18 cellular contexts compared by ENCODE assay signal in genomic region chr11:59222464-59223065, GRCh38. TPM values are rescaled to one million over a fixed set of nuclear protein-coding genes. Genes with fewer than 3 reads are reported as not detected.
DNase-seq lines count a peak whose midpoint lies in the region; ATAC-seq and TF ChIP-seq lines count a peak whose summit lies in the region.
"Had no signal": no experiment of that assay in that cellular context is flagged by ENCODE, and none has a peak within 500 bp of the region (broad histone marks: within the 10 kb centered on the region; RNA-seq: fewer than 3 reads in every experiment).

No MANE protein-coding gene starts in this region.

- no peak overlapping the region for H3K27ac Mint-ChIP-seq in activated CD4-positive, alpha-beta memory T cell treated with anti-CD3 and anti-CD28 coated beads for 36 hours
- H3K27ac Mint-ChIP-seq in naive thymus-derived CD8-positive, alpha-beta T cell = peak overlapping the region in 1 of 10 donors; percentile 71
- H3K27ac Mint-ChIP-seq: H9 had no signal

- no peak for TF ChIP-seq EP300 in upper lobe of left lung (IDR thresholded peaks at IDR 0.05)

- POLR2A ChIA-PET in activated CD4-positive, alpha-beta memory T cell treated with anti-CD3 and anti-CD28 coated beads for 36 hours (lab: Charles Lee) = no interaction called here
- POLR2A ChIA-PET in naive thymus-derived CD8-positive, alpha-beta T cell (lab: Charles Lee) = no interaction called here

- H3K27me3 ChIP-seq in lower lobe of right lung (ENCODE audit: low read depth) (no peaks in the 10 kb centered on the region), upper lobe of left lung (no peaks in the 10 kb centered on the region)
- H3K27me3 ChIP-seq: breast epithelium, right atrium auricular region had no signal

- no peaks in the 10 kb centered on the region for H3K36me3 ChIP-seq in lower lobe of right lung
- no peaks in the 10 kb centered on the region for H3K36me3 ChIP-seq in upper lobe of left lung
- H3K36me3 ChIP-seq: breast epithelium, right atrium auricular region had no signal

- peak overlapping the region; percentile 68 for H3K27ac ChIP-seq in lower lobe of right lung
- peak overlapping the region; percentile 56 to 79 (median 62) for H3K27ac ChIP-seq in upper lobe of left lung
- H3K27ac ChIP-seq: VCaP had no signal

- 58 to 70% methylated on average over 2 of the region's 2 CpGs for WGBS in upper lobe of left lung, 2 donors

- no peak for TF ChIP-seq CTCF in lower lobe of right lung (IDR thresholded peaks at IDR 0.05)
- no peak for TF ChIP-seq CTCF in upper lobe of left lung (IDR thresholded peaks at IDR 0.05)

- no peak overlapping the region for H3K4me3 Mint-ChIP-seq in activated CD4-positive, alpha-beta memory T cell treated with anti-CD3 and anti-CD28 coated beads for 36 hours
- no peak overlapping the region for H3K4me3 Mint-ChIP-seq in naive thymus-derived CD8-positive, alpha-beta T cell
- H3K4me3 Mint-ChIP-seq: H9, neural crest cell had no signal

- ATAC-seq in lower lobe of right lung = peak; percentile 59 to 64
- peak; percentile 30 to 57 for ATAC-seq in upper lobe of left lung (ENCODE audit: low FRiP score in 2 of 2)
- no peak for ATAC-seq in naive thymus-derived CD8-positive, alpha-beta T cell
- ATAC-seq: left ventricle myocardium superior had no signal

- no peaks in the 10 kb centered on the region for H3K27me3 Mint-ChIP-seq in activated CD4-positive, alpha-beta memory T cell treated with anti-CD3 and anti-CD28 coated beads for 36 hours
- H3K27me3 Mint-ChIP-seq in naive thymus-derived CD8-positive, alpha-beta T cell = peaks cover 0 to 10% (median 4%) of the 10 kb centered on the region in 5 donors

- H3K4me1 ChIP-seq in lower lobe of right lung (peaks cover 45% of the 10 kb centered on the region), upper lobe of left lung (peaks cover 13 to 35% (median 22%) of the 10 kb centered on the region in 4 donors)
- H3K4me1 ChIP-seq: breast epithelium had no signal

- DNase-seq in Kasumi-1 (lab: John Stamatoyannopoulos, UW) = peak; percentile 34 to 41
- DNase-seq in SIG-M5 treated with dmso at 0.1 percent for 504 hours (lab: John Stamatoyannopoulos, UW; ENCODE audit: unreplicated experiment) = peak; percentile 82
- no peak for DNase-seq in lower lobe of right lung
- no peak for DNase-seq in upper lobe of left lung
- no peak for DNase-seq in activated CD4-positive, alpha-beta memory T cell treated with anti-CD3 and anti-CD28 coated beads for 36 hours
- no peak for DNase-seq in activated CD4-positive, CD25-positive, alpha-beta regulatory T cell treated with anti-CD3 and anti-CD28 coated beads, Interleukin-2, amount 50 U/mL, for 72 hours
- no peak for DNase-seq in naive thymus-derived CD8-positive, alpha-beta T cell
- DNase-seq: activated CD8-positive, alpha-beta memory T cell treated with anti-CD3 and anti-CD28 coated beads, Interleukin-2, amount 50 U/mL, for 4 hours; activated naive CD4-positive, alpha-beta T cell; H9; left ventricle myocardium superior; NCI-H1092; stimulated activated naive CD4-positive, alpha-beta T cell had no signal

- H3K4me1 Mint-ChIP-seq in activated CD4-positive, alpha-beta memory T cell treated with anti-CD3 and anti-CD28 coated beads for 36 hours (ENCODE audit: low read depth) = peaks cover 7% of the 10 kb centered on the region
- H3K4me1 Mint-ChIP-seq in naive thymus-derived CD8-positive, alpha-beta T cell = peaks cover 0 to 62% (median 0%) of the 10 kb centered on the region in 4 donors
- H3K4me1 Mint-ChIP-seq: H9, neural crest cell had no signal

- no peaks in the 10 kb centered on the region for H3K9me3 Mint-ChIP-seq in activated CD4-positive, alpha-beta memory T cell treated with anti-CD3 and anti-CD28 coated beads for 36 hours
- no peaks in the 10 kb centered on the region for H3K9me3 Mint-ChIP-seq in naive thymus-derived CD8-positive, alpha-beta T cell
- H3K9me3 Mint-ChIP-seq: neural crest cell had no signal

- peak in 1 of 4 donors; percentile 37 for TF ChIP-seq POLR2A in upper lobe of left lung (IDR thresholded peaks at IDR 0.05)

- intact Hi-C loops in lower lobe of right lung (cut with DNase I) = no loop called here
- intact Hi-C loops in activated CD4-positive, alpha-beta memory T cell treated with anti-CD3 and anti-CD28 coated beads for 36 hours (cut with micrococcal nuclease) = no loop called here

- H3K4me3 ChIP-seq in lower lobe of right lung = no peak overlapping the region
- no peak overlapping the region for H3K4me3 ChIP-seq in upper lobe of left lung
- H3K4me3 ChIP-seq: breast epithelium, right atrium auricular region had no signal

- no peaks in the 10 kb centered on the region for H3K36me3 Mint-ChIP-seq in activated CD4-positive, alpha-beta memory T cell treated with anti-CD3 and anti-CD28 coated beads for 36 hours
- H3K36me3 Mint-ChIP-seq in naive thymus-derived CD8-positive, alpha-beta T cell = no peaks in the 10 kb centered on the region

- H3K9me3 ChIP-seq in lower lobe of right lung = no peaks in the 10 kb centered on the region
- H3K9me3 ChIP-seq in upper lobe of left lung = no peaks in the 10 kb centered on the region
- H3K9me3 ChIP-seq: breast epithelium, right atrium auricular region had no signal

- CTCF ChIA-PET in activated CD4-positive, alpha-beta memory T cell treated with anti-CD3 and anti-CD28 coated beads for 36 hours (lab: Charles Lee) = interaction anchor here (0.7 to 3.4 kb wide), 3 partner anchors 37 to 1111 kb away, joined by 3 to 12 read pairs (median 11); partner anchors contain the start of gene DTX4

RNA-seq across cellular contexts. Expression of gene MPEG1, which starts 9.8 kb away (rescaled TPM):
- total RNA-seq in lower lobe of right lung = 48.9 TPM
- 10 to 100 TPM in 5 of 6 donors, 1 to 10 TPM in 1; 5.5 to 59.2 (median 25.1) TPM for total RNA-seq in upper lobe of left lung
- not detected for total RNA-seq in activated CD4-positive, alpha-beta memory T cell treated with anti-CD3 and anti-CD28 coated beads for 36 hours
- 1 to 10 TPM; 5.7 to 5.9 TPM for total RNA-seq in naive thymus-derived CD8-positive, alpha-beta T cell
- under 1 TPM in 2 of 3 donors, not detected in 1; 0.30 to 0.44 TPM for polyA plus RNA-seq in naive thymus-derived CD8-positive, alpha-beta T cell
- total RNA-seq: Daoy, H9, neural crest cell had no signal

RNA-seq across cellular contexts. Expression of gene DTX4, which starts 50.6 kb away (rescaled TPM):
- total RNA-seq in lower lobe of right lung = 51.7 TPM
- 10 to 100 TPM; 33.4 to 58.7 (median 48.5) TPM for total RNA-seq in upper lobe of left lung
- total RNA-seq in activated CD4-positive, alpha-beta memory T cell treated with anti-CD3 and anti-CD28 coated beads for 36 hours = under 1 TPM; 0.05 to 0.07 TPM
- 1 to 10 TPM; 3.3 to 3.5 TPM for total RNA-seq in naive thymus-derived CD8-positive, alpha-beta T cell
- under 1 TPM; 0.02 to 0.64 (median 0.14) TPM for polyA plus RNA-seq in naive thymus-derived CD8-positive, alpha-beta T cell
- total RNA-seq: Daoy had no signal

Comparison
In these comparisons a context has a peak if more than half of its experiments do, and no peak if none do; other contexts are left out.
1. DNase-seq: peak in Kasumi-1 (2 of 2) and SIG-M5 treated with dmso at 0.1 percent for 504 hours (single experiment); none in lower lobe of right lung (single experiment), upper lobe of left lung (0 of 2), activated CD4-positive, alpha-beta memory T cell treated with anti-CD3 and anti-CD28 coated beads for 36 hours (single experiment), activated CD4-positive, CD25-positive, alpha-beta regulatory T cell treated with anti-CD3 and anti-CD28 coated beads, Interleukin-2, amount 50 U/mL, for 72 hours (single experiment) and naive thymus-derived CD8-positive, alpha-beta T cell (0 of 10).
2. ATAC-seq: peak in lower lobe of right lung (2 of 2) and upper lobe of left lung (2 of 2); none in naive thymus-derived CD8-positive, alpha-beta T cell (0 of 2).
3. RNA of gene MPEG1, which starts 9.8 kb away (total RNA-seq): 48.9 TPM in lower lobe of right lung (single experiment), 5.5 to 59.2 TPM in upper lobe of left lung and 5.7 to 5.9 TPM in naive thymus-derived CD8-positive, alpha-beta T cell; not detected in activated CD4-positive, alpha-beta memory T cell treated with anti-CD3 and anti-CD28 coated beads for 36 hours; every median in the first group is over 4 times any median in the second.
4. RNA of gene DTX4, which starts 50.6 kb away (total RNA-seq): 33.4 to 58.7 TPM in upper lobe of left lung and 51.7 TPM in lower lobe of right lung (single experiment); 3.3 to 3.5 TPM in naive thymus-derived CD8-positive, alpha-beta T cell and 0.05 to 0.07 TPM in activated CD4-positive, alpha-beta memory T cell treated with anti-CD3 and anti-CD28 coated beads for 36 hours; every median in the first group is over 4 times any median in the second.